Comparison of ENCODE assay signal across 18 cellular contexts in the genomic region with DNA sequence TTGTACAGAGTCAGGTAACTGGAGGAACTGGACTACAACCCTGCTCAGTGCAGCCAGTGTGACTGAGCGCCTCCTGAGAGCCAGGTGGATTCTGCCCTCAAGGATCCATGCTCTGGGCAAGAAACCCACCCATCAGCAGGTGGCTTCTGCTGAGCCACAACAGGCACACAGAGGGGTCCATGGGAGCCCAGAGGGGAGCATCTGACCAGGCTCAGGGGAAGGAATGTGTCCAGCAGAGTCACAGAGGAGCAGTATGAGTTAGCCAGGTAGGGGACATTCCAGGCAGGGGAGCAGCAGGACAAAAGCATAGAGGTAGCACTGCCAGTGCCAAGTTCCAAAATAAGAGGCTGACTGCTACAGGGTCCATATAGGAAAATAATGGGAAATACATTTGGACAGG.
"Had no signal": no experiment of that assay in that cellular context is flagged by ENCODE, and none has a peak within 500 bp of the region (broad histone marks: within the 10 kb centered on the region; RNA-seq: fewer than 3 reads in every experiment).

No MANE protein-coding gene starts in this region.

- H3K9me3 ChIP-seq: lower lobe of right lung, psoas muscle, right atrium auricular region, SK-N-SH, upper lobe of right lung had no signal

- H3K4me3 ChIP-seq: lower lobe of right lung, psoas muscle, right atrium auricular region, upper lobe of right lung had no signal

- H3K9me3 Mint-ChIP-seq: activated naive CD4-positive, alpha-beta T cell treated with anti-CD3 and anti-CD28 coated beads for 36 hours; activated naive CD8-positive, alpha-beta T cell treated with anti-CD3 and anti-CD28 coated beads, Interleukin-2, amount 10 ng/mL, durations not matched to agents 7 days and 5 days; activated T-cell treated with anti-CD3 and anti-CD28 coated beads, Interleukin-2, amount 50 U/mL, for 4 hours; naive B cell had no signal

- H3K27ac Mint-ChIP-seq: activated naive CD4-positive, alpha-beta T cell treated with anti-CD3 and anti-CD28 coated beads for 36 hours; activated naive CD8-positive, alpha-beta T cell treated with anti-CD3 and anti-CD28 coated beads, Interleukin-2, amount 10 ng/mL, durations not matched to agents 7 days and 5 days had no signal

- DNase-seq: activated CD4-positive, alpha-beta T cell treated with anti-CD3 and anti-CD28 coated beads for 1 hour; activated CD4-positive, alpha-beta T cell treated with anti-CD3 and anti-CD28 coated beads, Interleukin-2, amount 50 U/mL, for 1 hour; activated naive CD4-positive, alpha-beta T cell treated with anti-CD3 and anti-CD28 coated beads for 36 hours; activated naive CD8-positive, alpha-beta T cell treated with anti-CD3 and anti-CD28 coated beads, Interleukin-2, amount 10 ng/mL, durations not matched to agents 7 days and 5 days; activated T-cell treated with anti-CD3 and anti-CD28 coated beads, Interleukin-2, amount 50 U/mL, for 4 hours; amniotic stem cell; kidney; lower lobe of right lung; mesendoderm; naive B cell; psoas muscle; SK-N-SH; stimulated activated CD4-positive, alpha-beta T cell treated with anti-CD3 and anti-CD28 coated beads, Interleukin-4, amount 100 ng/mL, for 24 hours; upper lobe of right lung; WERI-Rb-1 had no signal

- H3K27me3 Mint-ChIP-seq: activated naive CD8-positive, alpha-beta T cell treated with anti-CD3 and anti-CD28 coated beads, Interleukin-2, amount 10 ng/mL, durations not matched to agents 7 days and 5 days had no signal

- H3K4me3 Mint-ChIP-seq: activated naive CD4-positive, alpha-beta T cell treated with anti-CD3 and anti-CD28 coated beads for 36 hours; activated naive CD8-positive, alpha-beta T cell treated with anti-CD3 and anti-CD28 coated beads, Interleukin-2, amount 10 ng/mL, durations not matched to agents 7 days and 5 days; activated T-cell treated with anti-CD3 and anti-CD28 coated beads, Interleukin-2, amount 50 U/mL, for 4 hours; naive B cell had no signal

- H3K27me3 ChIP-seq: right atrium auricular region, upper lobe of right lung had no signal

- ATAC-seq: activated T-cell treated with anti-CD3 and anti-CD28 coated beads, Interleukin-2, amount 50 U/mL, for 4 hours; left lobe of liver; lower lobe of right lung; psoas muscle; upper lobe of right lung had no signal

- H3K36me3 ChIP-seq: lower lobe of right lung, right atrium auricular region, upper lobe of right lung, WERI-Rb-1 had no signal

- H3K36me3 Mint-ChIP-seq: activated naive CD8-positive, alpha-beta T cell treated with anti-CD3 and anti-CD28 coated beads, Interleukin-2, amount 10 ng/mL, durations not matched to agents 7 days and 5 days had no signal

- FAIRE-seq: endometrium, kidney had no signal

- H3K27ac ChIP-seq: lower lobe of right lung, psoas muscle, right atrium auricular region, upper lobe of right lung, WERI-Rb-1 had no signal
